1 cellular context compared by ENCODE assay signal in the genomic region with DNA sequence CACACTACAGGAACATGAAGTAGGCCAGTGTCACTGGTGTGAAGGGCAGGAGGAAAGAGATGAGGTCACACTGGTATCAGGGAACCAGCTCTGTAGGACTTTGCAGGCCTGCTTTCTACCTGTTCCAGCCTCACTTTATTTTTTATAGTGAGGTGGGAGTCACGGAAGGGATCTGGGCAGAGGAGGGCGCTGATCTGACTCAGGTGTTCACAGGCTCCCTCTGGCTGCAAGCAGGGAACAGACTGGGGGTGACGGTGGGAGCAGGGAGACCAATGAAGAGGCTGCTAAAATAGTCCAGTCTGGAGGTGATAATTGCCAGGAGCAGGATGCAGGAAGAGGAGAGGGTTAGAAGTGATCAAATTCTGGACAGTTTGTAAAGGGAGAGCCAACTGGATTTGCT.
TF ChIP-seq lines count a peak whose summit lies in the region.

No MANE protein-coding gene starts in this region.

TF ChIP-seq in IMR-90, 13 proteins besides CTCF, POLR2A, EP300 and RAD21:
- TF ChIP-seq, protein P1, sequence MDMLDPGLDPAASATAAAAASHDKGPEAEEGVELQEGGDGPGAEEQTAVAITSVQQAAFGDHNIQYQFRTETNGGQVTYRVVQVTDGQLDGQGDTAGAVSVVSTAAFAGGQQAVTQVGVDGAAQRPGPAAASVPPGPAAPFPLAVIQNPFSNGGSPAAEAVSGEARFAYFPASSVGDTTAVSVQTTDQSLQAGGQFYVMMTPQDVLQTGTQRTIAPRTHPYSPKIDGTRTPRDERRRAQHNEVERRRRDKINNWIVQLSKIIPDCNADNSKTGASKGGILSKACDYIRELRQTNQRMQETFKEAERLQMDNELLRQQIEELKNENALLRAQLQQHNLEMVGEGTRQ (IDR thresholded peaks at IDR 0.05; ENCODE audit: low read depth, low read length), result no peak
- TF ChIP-seq CEBPB (IDR thresholded peaks at IDR 0.05; ENCODE audit: low read depth, low read length) (no peak), RCOR1 (IDR thresholded peaks at IDR 0.05; ENCODE audit: insufficient replicate concordance, low read length) (no peak), FOS (IDR thresholded peaks at IDR 0.05; ENCODE audit: low read depth, low read length) (no peak), MAFK (IDR thresholded peaks at IDR 0.05; ENCODE audit: low read depth, low read length) (no peak), MXI1 (IDR thresholded peaks at IDR 0.05; ENCODE audit: borderline replicate concordance, low read depth, low read length) (no peak), SMC3 (IDR thresholded peaks at IDR 0.05; ENCODE audit: low read depth, low read length) (no peak), BHLHE40 (IDR thresholded peaks at IDR 0.05; ENCODE audit: low read depth, low read length) (no peak), RFX5 (IDR thresholded peaks at IDR 0.05; ENCODE audit: low read depth, low read length) (no peak)
- TF ChIP-seq, protein P2, sequence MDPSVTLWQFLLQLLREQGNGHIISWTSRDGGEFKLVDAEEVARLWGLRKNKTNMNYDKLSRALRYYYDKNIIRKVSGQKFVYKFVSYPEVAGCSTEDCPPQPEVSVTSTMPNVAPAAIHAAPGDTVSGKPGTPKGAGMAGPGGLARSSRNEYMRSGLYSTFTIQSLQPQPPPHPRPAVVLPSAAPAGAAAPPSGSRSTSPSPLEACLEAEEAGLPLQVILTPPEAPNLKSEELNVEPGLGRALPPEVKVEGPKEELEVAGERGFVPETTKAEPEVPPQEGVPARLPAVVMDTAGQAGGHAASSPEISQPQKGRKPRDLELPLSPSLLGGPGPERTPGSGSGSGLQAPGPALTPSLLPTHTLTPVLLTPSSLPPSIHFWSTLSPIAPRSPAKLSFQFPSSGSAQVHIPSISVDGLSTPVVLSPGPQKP (IDR thresholded peaks at IDR 0.05; ENCODE audit: borderline replicate concordance, low read depth, low read length), result no peak
TF ChIP-seq in IMR-90: peak in this region for 0.
